In genomic region chr15:68192117-68192516, GRCh38 we compare ENCODE assay signal across 1 cellular context.
TF ChIP-seq lines count a peak whose summit lies in the region.

No MANE protein-coding gene starts in this region.

TF ChIP-seq in HCT116, 20 proteins besides CTCF, POLR2A, EP300 and RAD21:
- TF ChIP-seq EZH2phosphoT487 (IDR thresholded peaks at IDR 0.05; ENCODE audit: borderline replicate concordance) (no peak), REST (IDR thresholded peaks at IDR 0.05; ENCODE audit: low read depth) (no peak), POLR2AphosphoS5 (IDR thresholded peaks at IDR 0.05; ENCODE audit: low read depth, low read length) (peak; percentile 36; the same call in 1 of the 2 replicates), ZBTB33 (IDR thresholded peaks at IDR 0.05; ENCODE audit: extremely low read depth, insufficient replicate concordance, low read length) (no peak), EGR1 (IDR thresholded peaks at IDR 0.05; ENCODE audit: low read depth) (no peak), ZNF274 (IDR thresholded peaks at IDR 0.05; ENCODE audit: low read depth, low read length) (no peak)
- TF ChIP-seq, protein P1, sequence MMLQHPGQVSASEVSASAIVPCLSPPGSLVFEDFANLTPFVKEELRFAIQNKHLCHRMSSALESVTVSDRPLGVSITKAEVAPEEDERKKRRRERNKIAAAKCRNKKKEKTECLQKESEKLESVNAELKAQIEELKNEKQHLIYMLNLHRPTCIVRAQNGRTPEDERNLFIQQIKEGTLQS (IDR thresholded peaks at IDR 0.05), result no peak
